In the genomic region with DNA sequence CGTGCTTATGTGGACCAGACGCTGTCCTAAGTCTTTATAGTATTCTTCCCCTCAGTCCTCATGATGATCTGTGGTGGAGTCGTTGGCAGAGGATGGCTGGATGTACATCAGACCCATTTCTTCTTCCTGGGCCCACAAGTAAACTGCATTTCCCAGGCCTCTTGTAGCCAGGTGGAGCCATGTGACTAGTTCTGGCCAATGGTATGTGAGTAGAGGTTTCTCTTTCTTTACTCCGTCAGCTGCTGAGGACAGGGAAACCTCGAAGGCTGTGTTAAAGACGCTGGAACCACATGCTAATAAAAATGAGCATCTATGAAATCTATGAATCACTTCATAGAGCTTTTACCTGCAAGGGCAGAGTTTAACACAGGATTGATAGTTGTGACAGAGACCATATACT, we compare ENCODE assay signal across 17 cellular contexts. TPM values are rescaled to one million over a fixed set of nuclear protein-coding genes. Genes with fewer than 3 reads are reported as not detected.
DNase-seq lines count a peak whose midpoint lies in the region; ATAC-seq, FAIRE-seq and TF ChIP-seq lines count a peak whose summit lies in the region.
"Had no signal": no experiment of that assay in that cellular context is flagged by ENCODE, and none has a peak within 500 bp of the region (broad histone marks: within the 10 kb centered on the region; RNA-seq: fewer than 3 reads in every experiment).

No MANE protein-coding gene starts in this region.

- H3K27me3 Mint-ChIP-seq in activated T-cell treated with anti-CD3 and anti-CD28 coated beads, Interleukin-2, amount 50 U/mL, for 4 hours (ENCODE audit: low read depth) = peaks cover 5% of the 10 kb centered on the region
- no peaks in the 10 kb centered on the region for H3K27me3 Mint-ChIP-seq in nephron (ENCODE audit: low read depth)

- CTCF ChIA-PET in HCT116 (lab: Charles Lee) (no interaction called here), GM12878 (lab: Yijun Ruan, JAX) (interaction anchor here (1.4 kb wide), 1 partner anchor 58 kb away, joined by 3 read pairs; no protein-coding TSS in a partner anchor)

- SMC1A ChIA-PET in GM12878 (lab: Charles Lee; ENCODE audit: uncharacterized antibody, unreplicated experiment) = interaction anchor here (0.6 to 1.8 kb wide), 3 partner anchors 10 to 1911 kb away, joined by 3 to 5 read pairs (median 4); no protein-coding TSS in a partner anchor

- RAD21 ChIA-PET in HCT116 (lab: Charles Lee; ENCODE audit: low non-redundant PET in 1 of 2, low total read pairs in 2 of 2, uncharacterized antibody in 2 of 2, unreplicated experiment in 2 of 2) (no interaction called here), GM12878 (lab: Charles Lee; ENCODE audit: unreplicated experiment) (no interaction called here)

- H3K9me2 ChIP-seq in HCT116 (ENCODE audit: insufficient read depth) = no peaks in the 10 kb centered on the region

- H3K4me1 ChIP-seq in HCT116 (ENCODE audit: control insufficient read depth in 1 of 2, insufficient read depth in 2 of 2, low read length in 2 of 2) (peaks cover 9 to 12% of the 10 kb centered on the region in 2 experiments; a peak in 2 of 4 replicates), GM12878 (ENCODE audit: control insufficient read depth, insufficient read depth, low read length) (peaks cover 7% of the 10 kb centered on the region), spleen (peaks cover 2 to 37% (median 22%) of the 10 kb centered on the region in 6 donors)

- no peaks in the 10 kb centered on the region for H4K20me1 ChIP-seq in HCT116 (ENCODE audit: insufficient read depth)
- H4K20me1 ChIP-seq in GM12878 (ENCODE audit: control insufficient read depth, insufficient read depth) = no peaks in the 10 kb centered on the region

- TF ChIP-seq EP300 in GM12878 (IDR thresholded peaks at IDR 0.05; ENCODE audit: borderline replicate concordance in 1 of 2, control insufficient read depth in 1 of 2, low read depth in 2 of 2, low read length in 2 of 2) = no peak

- no peak for DNase-seq in activated T-cell treated with anti-CD3 and anti-CD28 coated beads, Interleukin-2, amount 50 U/mL, for 4 hours
- DNase-seq in activated T-cell treated with anti-CD3 and anti-CD28 coated beads, Interleukin-2, amount 50 U/mL, for 1 hour = no peak
- no peak for DNase-seq in HCT116 (ENCODE audit: low read depth, low spot score)
- DNase-seq in GM12878 (ENCODE audit: low read depth, low spot score) = no peak
- no peak for DNase-seq in left cardiac atrium
- DNase-seq in inferior parietal cortex (ENCODE audit: extremely low spot score) = no peak
- DNase-seq in spleen = no peak
- DNase-seq: foreskin fibroblast; NCI-H1048; NCI-H774; right cardiac atrium; stimulated activated CD4-positive, alpha-beta T cell treated with anti-CD3 and anti-CD28 coated beads, Interleukin-2, amount 100 ng/mL, for 48 hours; upper lobe of left lung had no signal

- H3K9ac ChIP-seq in HCT116 (ENCODE audit: low read length) (no peak overlapping the region), GM12878 (ENCODE audit: control insufficient read depth, insufficient read depth, low read length) (no peak overlapping the region)

- TF ChIP-seq RAD21 in HCT116 (IDR thresholded peaks at IDR 0.05; ENCODE audit: low read depth) (no peak), GM12878 (IDR thresholded peaks at IDR 0.05; ENCODE audit: insufficient read depth, low read depth, low read length) (no peak)

- peak; percentile 50 to 57 for ATAC-seq in activated T-cell treated with anti-CD3 and anti-CD28 coated beads, Interleukin-2, amount 50 U/mL, for 4 hours
- peak; percentile 47; the same call in 1 of the 2 replicates for ATAC-seq in HCT116
- ATAC-seq in GM12878 = no peak
- ATAC-seq in left cardiac atrium = no peak
- ATAC-seq: right cardiac atrium had no signal

- POLR2A ChIA-PET in HCT116 (lab: Charles Lee) (no interaction called here), GM12878 (lab: Charles Lee) (no interaction called here)

- H3K4me3 ChIP-seq in HCT116 (replicated peaks in 1 of 2; ENCODE audit: low read depth in 1 of 2, low read length in 2 of 2) (no peak overlapping the region), GM12878 (no peak overlapping the region), spleen (no peak overlapping the region)
- H3K4me3 ChIP-seq: lung, upper lobe of left lung had no signal

- H3K27ac ChIP-seq in HCT116 (ENCODE audit: low read depth, low read length) (no peak overlapping the region), GM12878 (ENCODE audit: control insufficient read depth, insufficient read depth) (no peak overlapping the region), spleen (no peak overlapping the region)
- H3K27ac ChIP-seq: upper lobe of left lung had no signal

- H3K4me1 Mint-ChIP-seq in activated T-cell treated with anti-CD3 and anti-CD28 coated beads, Interleukin-2, amount 50 U/mL, for 4 hours (ENCODE audit: low read depth) = peaks cover 1% of the 10 kb centered on the region
- H3K4me1 Mint-ChIP-seq in nephron = peaks cover 41% of the 10 kb centered on the region

- intact Hi-C loops in HCT116 (cut with micrococcal nuclease) (no loop called here), GM12878 (cut with micrococcal nuclease; ENCODE audit: unreplicated experiment) (no loop called here), left cardiac atrium (cut with DNase I) (no loop called here), spleen (cut with DNase I; ENCODE audit: low total_unique reads) (no loop called here)

- no peaks in the 10 kb centered on the region for H3K9me3 Mint-ChIP-seq in activated T-cell treated with anti-CD3 and anti-CD28 coated beads, Interleukin-2, amount 50 U/mL, for 4 hours
- no peaks in the 10 kb centered on the region for H3K9me3 Mint-ChIP-seq in nephron

- H3K4me2 ChIP-seq in HCT116 (ENCODE audit: low read length) (no peak overlapping the region), GM12878 (ENCODE audit: control insufficient read depth, insufficient read depth) (no peak overlapping the region)

- no peak overlapping the region for H2AFZ ChIP-seq in HCT116 (ENCODE audit: low read depth, low read length, poor library complexity, severe bottlenecking)
- H2AFZ ChIP-seq in GM12878 (ENCODE audit: control insufficient read depth, low read depth, low read length) = no peak overlapping the region

- TF ChIP-seq CTCF in HCT116 (IDR thresholded peaks at IDR 0.05 in 2 of 3, conservative IDR thresholded peaks at IDR 0.05 in 1 of 3; ENCODE audit: borderline replicate concordance in 1 of 3, insufficient read depth in 1 of 3, low read depth in 2 of 3, low read length in 2 of 3) = no peak
- TF ChIP-seq CTCF in GM12878 (IDR thresholded peaks at IDR 0.05 in 2 of 3, conservative IDR thresholded peaks at IDR 0.05 in 1 of 3; ENCODE audit: control insufficient read depth in 2 of 3, extremely low read depth in 1 of 3, insufficient read depth in 1 of 3, low read depth in 3 of 3, low read length in 3 of 3) = no peak
- no peak for TF ChIP-seq CTCF in nephron (IDR thresholded peaks at IDR 0.05; ENCODE audit: unreplicated experiment in 3 of 3)
- TF ChIP-seq CTCF in spleen (IDR thresholded peaks at IDR 0.05 in 8 of 11, conservative IDR thresholded peaks at IDR 0.05 in 3 of 11) = no peak

- FAIRE-seq in GM12878 (lab: Jason Lieb, UNC) = no peak
- FAIRE-seq: endometrium had no signal

- in situ Hi-C loops in GM12878 (cut with MboI) = no loop called here

- no peaks in the 10 kb centered on the region for H3K9me3 ChIP-seq in HCT116 (ENCODE audit: control insufficient read depth in 1 of 2, insufficient read depth in 1 of 2, low read depth in 1 of 2, low read length in 2 of 2)
- no peaks in the 10 kb centered on the region for H3K9me3 ChIP-seq in GM12878 (replicated peaks; ENCODE audit: control insufficient read depth, insufficient read depth, low read length)
- no peaks in the 10 kb centered on the region for H3K9me3 ChIP-seq in spleen
- H3K9me3 ChIP-seq: upper lobe of left lung had no signal

- H3K36me3 ChIP-seq in HCT116 (ENCODE audit: control insufficient read depth in 1 of 2, insufficient read depth in 2 of 2, low read length in 2 of 2) = no peaks in the 10 kb centered on the region
- H3K36me3 ChIP-seq in GM12878 (ENCODE audit: control insufficient read depth in 2 of 2, insufficient read depth in 2 of 2, low read length in 1 of 2) = no peaks in the 10 kb centered on the region
- H3K36me3 ChIP-seq in spleen = no peaks in the 10 kb centered on the region
- H3K36me3 ChIP-seq: upper lobe of left lung had no signal

- H3K79me2 ChIP-seq in HCT116 (ENCODE audit: insufficient read depth, low read length) = no peaks in the 10 kb centered on the region
- no peaks in the 10 kb centered on the region for H3K79me2 ChIP-seq in GM12878 (ENCODE audit: control insufficient read depth, insufficient read depth, low read length)

- H3K27ac Mint-ChIP-seq in nephron = peak overlapping the region; percentile 26 to 64 (median 37)

- whole genome bisulfite sequencing in GM12878 (ENCODE audit: insufficient coverage, insufficient replicate concordance, low lambda C conversion rate, missing lambda C conversion rate) = 46% methylated on average over 6 of the region's 6 CpGs
- WGBS in spleen, 5 donors = 65 to 80% (median 75%) methylated on average over 6 of the region's 6 CpGs

- TF ChIP-seq POLR2A in HCT116 (IDR thresholded peaks at IDR 0.05; ENCODE audit: borderline replicate concordance, extremely low read depth, insufficient read depth, insufficient read length) (no peak), GM12878 (IDR thresholded peaks at IDR 0.05; ENCODE audit: low read depth, low read length) (no peak), spleen (IDR thresholded peaks at IDR 0.05) (no peak)

- BruUV-seq in HCT116 (replicated peaks; lab: Mats Ljungman, UMichigan) = no TSS peak
- BruUV-seq in GM12878 (replicated peaks; lab: Mats Ljungman, UMichigan) = no TSS peak

- H3K27me3 ChIP-seq in HCT116 (ENCODE audit: insufficient read depth, low read length) = no peaks in the 10 kb centered on the region
- H3K27me3 ChIP-seq in GM12878 (replicated peaks in 1 of 2; ENCODE audit: control insufficient read depth in 2 of 2, insufficient read depth in 2 of 2, low read length in 1 of 2) = no peaks in the 10 kb centered on the region
- peaks cover 0 to 3% (median 0%) of the 10 kb centered on the region in 7 donors for H3K27me3 ChIP-seq in spleen (replicated peaks in 1 of 7)
- H3K27me3 ChIP-seq: upper lobe of left lung had no signal

- H3K4me3 Mint-ChIP-seq in activated T-cell treated with anti-CD3 and anti-CD28 coated beads, Interleukin-2, amount 50 U/mL, for 4 hours = no peak overlapping the region
- H3K4me3 Mint-ChIP-seq in nephron = no peak overlapping the region
- H3K4me3 Mint-ChIP-seq: neural crest cell had no signal

- H3K36me3 Mint-ChIP-seq in activated T-cell treated with anti-CD3 and anti-CD28 coated beads, Interleukin-2, amount 50 U/mL, for 4 hours (ENCODE audit: insufficient read depth) = no peaks in the 10 kb centered on the region
- no peaks in the 10 kb centered on the region for H3K36me3 Mint-ChIP-seq in nephron (ENCODE audit: low read depth)

RNA-seq across cellular contexts. Expression of a gene that starts 18.7 kb away (rescaled TPM):
- total RNA-seq in activated T-cell treated with anti-CD3 and anti-CD28 coated beads, Interleukin-2, amount 50 U/mL, for 4 hours = 10 to 100 TPM in 2 of 3 donors, 1 to 10 TPM in 1; 8.4 to 11.2 (median 10.3) TPM
- total RNA-seq in HCT116 (2021; ENCODE audit: unreplicated experiment) = 11.1 TPM
- 7.4 and 8.2 TPM in 2 replicates for polyA plus RNA-seq in HCT116 (2012)
- total RNA-seq in GM12878 (2013; cell fraction: nucleolus; rRNA removed) = 10.4 and 12.5 TPM in 2 replicates
- 8.2 and 11.1 TPM in 2 replicates for total RNA-seq in GM12878 (2014; rRNA removed)
- total RNA-seq in GM12878 (2014; rRNA removed; fragmentation: Illumina TruSeq; extraction: Trizol) = 4.0 and 5.5 TPM in 2 replicates
- 20.2 and 22.8 TPM in 2 replicates for total RNA-seq in GM12878 (2021)
- 2.4 TPM for polyA plus RNA-seq in GM12878 (2011; ENCODE audit: low read depth)
- 1.5 and 3.5 TPM in 2 replicates for polyA plus RNA-seq in GM12878 (2011; rRNA removed)
- polyA plus RNA-seq in GM12878 (2011; cell fraction: cytosol; rRNA removed) = 2.7 and 4.4 TPM in 2 replicates
- 6.4 and 9.9 TPM in 2 replicates for polyA plus RNA-seq in GM12878 (2011; cell fraction: nucleus; rRNA removed)
- polyA plus RNA-seq in GM12878 (2012) = 7.5 and 7.9 TPM in 2 replicates
- polyA plus RNA-seq in GM12878 (2014; fragmentation: Illumina TruSeq; extraction: Trizol) = 3.2 and 6.7 TPM in 2 replicates
- polyA plus RNA-seq in GM12878 (2014; fragmentation: Nextera tagmentation; extraction: Ambion mirVana) = 1 to 10 TPM in 1 of 2 experiments, under 1 TPM in 1; 0.74 to 1.5 TPM
- polyA plus RNA-seq in GM12878 (2014; rRNA removed) = 14.4 and 20.1 TPM in 2 replicates
- polyA plus RNA-seq in GM12878 (2016; fragmentation: Nextera tagmentation; extraction: Ambion mirVana) = 10 to 100 TPM; 19.5 to 21.4 TPM
- polyA minus RNA-seq in GM12878 (2011; rRNA and poly(A)+ RNA removed) = 4.5 and 5.8 TPM in 2 replicates
- polyA minus RNA-seq in GM12878 (2011; cell fraction: cytosol; rRNA and poly(A)+ RNA removed) = 2.5 and 4.5 TPM in 2 replicates
- 4.0 and 5.5 TPM in 2 replicates for polyA minus RNA-seq in GM12878 (2011; cell fraction: nucleus; rRNA and poly(A)+ RNA removed)
- 10 to 100 TPM; 29.5 to 29.8 TPM for total RNA-seq in left cardiac atrium
- total RNA-seq in spleen = 10 to 100 TPM; 19.9 to 47.0 (median 26.3) TPM
- 10 to 100 TPM in 2 of 3 donors, 1 to 10 TPM in 1; 8.7 to 14.8 (median 11.7) TPM for polyA plus RNA-seq in spleen

RNA-seq across cellular contexts. Expression of a gene that starts 55.7 kb away (rescaled TPM):
- 1 to 10 TPM; 3.8 to 5.9 (median 4.5) TPM for total RNA-seq in activated T-cell treated with anti-CD3 and anti-CD28 coated beads, Interleukin-2, amount 50 U/mL, for 4 hours
- total RNA-seq in HCT116 (2021; ENCODE audit: unreplicated experiment) = 6.5 TPM
- 4.0 and 4.1 TPM in 2 replicates for polyA plus RNA-seq in HCT116 (2012)
- total RNA-seq in GM12878 (2013; cell fraction: nucleolus; rRNA removed) = 4.5 and 5.4 TPM in 2 replicates
- 1.2 and 2.2 TPM in 2 replicates for total RNA-seq in GM12878 (2014; rRNA removed)
- total RNA-seq in GM12878 (2014; rRNA removed; fragmentation: Illumina TruSeq; extraction: Trizol) = 0.69 and 1.0 TPM in 2 replicates
- total RNA-seq in GM12878 (2021) = 4.1 and 4.2 TPM in 2 replicates
- 1.2 TPM for polyA plus RNA-seq in GM12878 (2011; ENCODE audit: low read depth)
- polyA plus RNA-seq in GM12878 (2011; rRNA removed) = 0.37 and 0.99 TPM in 2 replicates
- polyA plus RNA-seq in GM12878 (2011; cell fraction: cytosol; rRNA removed) = 1.3 and 1.4 TPM in 2 replicates
- 4.2 and 7.0 TPM in 2 replicates for polyA plus RNA-seq in GM12878 (2011; cell fraction: nucleus; rRNA removed)
- 2.1 and 2.7 TPM in 2 replicates for polyA plus RNA-seq in GM12878 (2012)
- 2.7 and 2.8 TPM in 2 replicates for polyA plus RNA-seq in GM12878 (2014; fragmentation: Illumina TruSeq; extraction: Trizol)
- under 1 TPM; 0.52 to 0.55 TPM for polyA plus RNA-seq in GM12878 (2014; fragmentation: Nextera tagmentation; extraction: Ambion mirVana)
- 2.6 and 2.8 TPM in 2 replicates for polyA plus RNA-seq in GM12878 (2014; rRNA removed)
- 1 to 10 TPM; 1.9 TPM for polyA plus RNA-seq in GM12878 (2016; fragmentation: Nextera tagmentation; extraction: Ambion mirVana)
- 1.1 and 1.7 TPM in 2 replicates for polyA minus RNA-seq in GM12878 (2011; rRNA and poly(A)+ RNA removed)
- 0.62 and 1.1 TPM in 2 replicates for polyA minus RNA-seq in GM12878 (2011; cell fraction: cytosol; rRNA and poly(A)+ RNA removed)
- polyA minus RNA-seq in GM12878 (2011; cell fraction: nucleus; rRNA and poly(A)+ RNA removed) = 1.5 and 2.0 TPM in 2 replicates
- total RNA-seq in left cardiac atrium = 1 to 10 TPM; 2.4 to 2.8 TPM
- total RNA-seq in spleen = 10 to 100 TPM in 4 of 7 donors, 1 to 10 TPM in 3; 8.0 to 16.1 (median 10.2) TPM
- polyA plus RNA-seq in spleen = 1 to 10 TPM; 2.5 to 3.9 (median 3.7) TPM

Comparison
In these comparisons a context has a peak if more than half of its experiments do, and no peak if none do; other contexts are left out.
1. ATAC-seq: peak in activated T-cell treated with anti-CD3 and anti-CD28 coated beads, Interleukin-2, amount 50 U/mL, for 4 hours (2 of 2) and HCT116 (single experiment); none in GM12878 (single experiment) and left cardiac atrium (0 of 2).